In genomic region chr5:80654054-80654390, GRCh38 we compare ENCODE assay signal across 8 cellular contexts. TPM values are rescaled to one million over a fixed set of nuclear protein-coding genes. Genes with fewer than 3 reads are reported as not detected.
DNase-seq lines count a peak whose midpoint lies in the region; ATAC-seq and TF ChIP-seq lines count a peak whose summit lies in the region.

No MANE protein-coding gene starts in this region.

- CTCF ChIA-PET in activated B cell treated with CpG ODN at 0.5 μM for 24 hours (lab: Charles Lee): interaction anchor here (1.2 kb wide), 1 partner anchor 18 kb away, joined by 3 read pairs; no protein-coding TSS in a partner anchor

- H3K27me3 Mint-ChIP-seq in activated B cell treated with CpG ODN at 0.5 μM for 24 hours: no peaks in the 10 kb centered on the region

- no peaks in the 10 kb centered on the region for H3K9me3 ChIP-seq in right cardiac atrium (ENCODE audit: control insufficient read depth, low read length)
- H3K9me3 ChIP-seq in skeletal muscle tissue (ENCODE audit: control insufficient read depth in 3 of 3, low read length in 3 of 3): no peaks in the 10 kb centered on the region

- H3K4me1 ChIP-seq in right cardiac atrium (ENCODE audit: control insufficient read depth, insufficient read depth, low read length): peaks cover 4% of the 10 kb centered on the region
- H3K4me1 ChIP-seq in skeletal muscle tissue (ENCODE audit: control insufficient read depth in 3 of 3, insufficient read depth in 3 of 3, low read length in 3 of 3): peaks cover 4 to 13% (median 12%) of the 10 kb centered on the region in 3 donors

- H3K27me3 ChIP-seq in right cardiac atrium (ENCODE audit: control insufficient read depth, insufficient read depth): no peaks in the 10 kb centered on the region
- H3K27me3 ChIP-seq in skeletal muscle tissue (ENCODE audit: control insufficient read depth in 3 of 3, insufficient read depth in 3 of 3, low read length in 3 of 3): no peaks in the 10 kb centered on the region

- intact Hi-C loops in activated B cell treated with CpG ODN at 0.5 μM for 24 hours (cut with micrococcal nuclease) (loop anchor here (2.0 to 10.0 kb wide), 6 partner anchors 399 to 1419 kb away; partner anchors contain the start of genes ATG10, HOMER1, JMY and MTX3), right cardiac atrium (cut with DNase I) (no loop called here)

- DNase-seq in NCI-H146 (lab: John Stamatoyannopoulos, UW): peak; percentile 49
- DNase-seq in NCI-H146 treated with DMSO at 0.1 percent for 48 hours (lab: John Stamatoyannopoulos, UW; ENCODE audit: unreplicated experiment): no peak
- no peak for DNase-seq in activated B cell treated with CpG ODN at 0.5 μM for 24 hours
- no peak for DNase-seq in right cardiac atrium

- ATAC-seq in HG03432 (IDR thresholded peaks at IDR 0.05; ENCODE audit: unreplicated experiment) (peak; percentile 0), activated B cell treated with CpG ODN at 0.5 μM for 24 hours (ENCODE audit: low read depth) (no peak), right cardiac atrium (no peak), GM18520 (IDR thresholded peaks at IDR 0.05; ENCODE audit: unreplicated experiment) (no peak), GM18873 (IDR thresholded peaks at IDR 0.05; ENCODE audit: low FRiP score, unreplicated experiment) (no peak)

- WGBS in right cardiac atrium: under 1% methylated on average over 24 of the region's 24 CpGs

- peaks cover 27% of the 10 kb centered on the region for H3K36me3 Mint-ChIP-seq in activated B cell treated with CpG ODN at 0.5 μM for 24 hours (ENCODE audit: low read depth)

- peaks cover 26% of the 10 kb centered on the region for H3K4me1 Mint-ChIP-seq in activated B cell treated with CpG ODN at 0.5 μM for 24 hours

- H3K4me3 Mint-ChIP-seq in activated B cell treated with CpG ODN at 0.5 μM for 24 hours: peak overlapping the region; percentile 97

- H3K9ac ChIP-seq in skeletal muscle tissue (ENCODE audit: low read depth in 1 of 3, low read length in 3 of 3): peak overlapping the region in 2 of 3 donors; percentile 51 to 62

- no peaks in the 10 kb centered on the region for H3K9me3 Mint-ChIP-seq in activated B cell treated with CpG ODN at 0.5 μM for 24 hours

- H3K36me3 ChIP-seq in skeletal muscle tissue (ENCODE audit: control insufficient read depth in 3 of 3, insufficient read depth in 3 of 3, low read length in 3 of 3): peaks cover under 1 to 20% (median 5%) of the 10 kb centered on the region in 3 donors

- H3K27ac Mint-ChIP-seq in activated B cell treated with CpG ODN at 0.5 μM for 24 hours: no peak overlapping the region

- no peak overlapping the region for H3K27ac ChIP-seq in right cardiac atrium (ENCODE audit: low read length)
- no peak overlapping the region for H3K27ac ChIP-seq in skeletal muscle tissue (ENCODE audit: low read depth, low read length)

- H3K4me3 ChIP-seq in right cardiac atrium (ENCODE audit: low read length) (peak overlapping the region; percentile 87), skeletal muscle tissue (ENCODE audit: low read length in 3 of 3) (peak overlapping the region; percentile 61 to 74 (median 73))

- POLR2A ChIA-PET in activated B cell treated with CpG ODN at 0.5 μM for 24 hours (lab: Charles Lee): interaction anchor here (0.6 to 2.9 kb wide), 8 partner anchors 10 to 1140 kb away, joined by 3 to 15 read pairs (median 4); partner anchors contain the start of genes HOMER1, SERINC5 and ZFYVE16

- TF ChIP-seq CTCF in activated B cell treated with CpG ODN at 0.5 μM for 24 hours (IDR thresholded peaks at IDR 0.05): no peak

RNA-seq across cellular contexts. Expression of gene MSH3, which starts 0.4 kb away (rescaled TPM):
- total RNA-seq in activated B cell treated with CpG ODN at 0.5 μM for 24 hours: 22.9 and 24.0 TPM in 2 replicates
- 10 to 100 TPM in 3 of 4 donors, 1 to 10 TPM in 1; 9.9 to 12.4 (median 10.5) TPM for total RNA-seq in right cardiac atrium
- 4.2 TPM for polyA plus RNA-seq in right cardiac atrium
- total RNA-seq in skeletal muscle tissue: 19.3 TPM

RNA-seq across cellular contexts. Expression of gene DHFR, which starts 0.8 kb away (rescaled TPM):
- total RNA-seq in activated B cell treated with CpG ODN at 0.5 μM for 24 hours (11.1 and 12.7 TPM in 2 replicates), right cardiac atrium (10 to 100 TPM in 2 of 4 donors, 1 to 10 TPM in 2; 4.3 to 14.9 (median 10.8) TPM), skeletal muscle tissue (13.0 TPM)
- 8.7 TPM for polyA plus RNA-seq in right cardiac atrium
